In the genomic region with DNA sequence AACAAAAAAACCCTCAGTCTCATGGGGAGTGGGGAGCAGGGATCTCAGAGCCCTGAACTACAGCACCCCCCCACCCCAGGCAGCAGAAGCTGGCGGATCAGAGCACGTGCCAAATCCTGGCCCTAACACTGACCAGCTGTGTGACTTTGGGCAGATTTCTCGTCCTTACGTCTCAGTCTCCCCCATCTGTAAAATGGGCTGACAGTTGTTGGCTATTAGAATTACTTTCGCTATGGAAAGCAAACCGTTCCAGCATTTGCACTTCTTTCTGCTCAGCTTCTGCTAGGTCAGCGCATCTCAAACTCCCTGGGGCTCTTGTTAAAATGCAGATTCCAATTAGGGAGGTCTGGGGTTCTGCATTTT, we compare ENCODE assay signal across 20 cellular contexts. TPM values are rescaled to one million over a fixed set of nuclear protein-coding genes. Genes with fewer than 3 reads are reported as not detected.
DNase-seq lines count a peak whose midpoint lies in the region; ATAC-seq, FAIRE-seq and TF ChIP-seq lines count a peak whose summit lies in the region.
"Had no signal": no experiment of that assay in that cellular context is flagged by ENCODE, and none has a peak within 500 bp of the region (broad histone marks: within the 10 kb centered on the region; RNA-seq: fewer than 3 reads in every experiment).

No MANE protein-coding gene starts in this region.

- H3K27ac Mint-ChIP-seq in CD4-positive, alpha-beta T cell = no peak overlapping the region
- H3K27ac Mint-ChIP-seq: activated T-cell treated with anti-CD3 and anti-CD28 coated beads, Interleukin-2, amount 50 U/mL, for 24 hours; CD8-positive, alpha-beta T cell had no signal

- TF ChIP-seq RAD21 in GM12878 (IDR thresholded peaks at IDR 0.05; ENCODE audit: insufficient read depth, low read depth, low read length) = no peak

- peaks cover 88% of the 10 kb centered on the region for H3K79me2 ChIP-seq in GM12878 (ENCODE audit: control insufficient read depth, insufficient read depth, low read length)

- CTCF ChIA-PET in CD4-positive, alpha-beta T cell (lab: Charles Lee) = no interaction called here
- CTCF ChIA-PET in GM12878 (lab: Yijun Ruan, JAX) = interaction anchor here (0.6 to 4.7 kb wide), 20 partner anchors 8 to 98 kb away, joined by 3 to 80 read pairs (median 19); a partner anchor contains a TSS

- H3K27ac ChIP-seq in CD4-positive, alpha-beta T cell (ENCODE audit: low read depth, low read length) = no peak overlapping the region
- H3K27ac ChIP-seq in GM12878 (ENCODE audit: control insufficient read depth, insufficient read depth) = peak overlapping the region; percentile 97
- H3K27ac ChIP-seq in ascending aorta = no peak overlapping the region
- H3K27ac ChIP-seq: cardiac muscle cell, SJSA1, upper lobe of left lung had no signal

- BruUV-seq in GM12878 (replicated peaks; lab: Mats Ljungman, UMichigan) = TSS peak; percentile 92

- H3K9ac ChIP-seq in GM12878 (ENCODE audit: control insufficient read depth, insufficient read depth, low read length) = peak overlapping the region; percentile 77

- SMC1A ChIA-PET in GM12878 (lab: Charles Lee; ENCODE audit: uncharacterized antibody, unreplicated experiment) = interaction anchor here (0.8 to 5.3 kb wide), 19 partner anchors 10 to 240 kb away, joined by 3 to 106 read pairs (median 11); a partner anchor contains a TSS

- DNase-seq in CD4-positive, alpha-beta T cell = no peak
- DNase-seq in GM12878 (ENCODE audit: low read depth, low spot score) = no peak
- DNase-seq in H7 = no peak
- no peak for DNase-seq in retina
- no peak for DNase-seq in ascending aorta (ENCODE audit: low spot score in 2 of 2)
- no peak for DNase-seq in HuH-7.5 (ENCODE audit: low spot score)
- DNase-seq: activated CD4-positive, alpha-beta T cell treated with anti-CD3 and anti-CD28 coated beads, Interleukin-2, amount 50 U/mL, for 1 hour; activated T-cell treated with anti-CD3 and anti-CD28 coated beads, Interleukin-2, amount 50 U/mL, for 24 hours; CD8-positive, alpha-beta T cell; NCI-H2029; NCI-H510A; stimulated activated CD4-positive, alpha-beta T cell treated with anti-CD3 and anti-CD28 coated beads, Interleukin-12 subunit alpha, Interleukin-12 subunit beta, amount 100 ng/mL, for 4 hours; stimulated activated naive CD8-positive, alpha-beta T cell treated with anti-CD3 and anti-CD28 coated beads, Interleukin-15, Interleukin-2, amounts not matched to agents 100 U/mL and 50 U/mL, for 24 hours; upper lobe of left lung had no signal

- H3K36me3 ChIP-seq in GM12878 (ENCODE audit: control insufficient read depth in 2 of 2, insufficient read depth in 2 of 2, low read length in 1 of 2) (peaks cover 7 to 17% of the 10 kb centered on the region in 2 experiments), H7 (replicated peaks; ENCODE audit: control insufficient read depth, insufficient read depth, low read length) (no peaks in the 10 kb centered on the region; the same call in none of the 2 replicates), ascending aorta (no peaks in the 10 kb centered on the region)
- H3K36me3 ChIP-seq: cardiac muscle cell, SJSA1, upper lobe of left lung had no signal

- no peaks in the 10 kb centered on the region for H3K27me3 ChIP-seq in CD4-positive, alpha-beta T cell (ENCODE audit: control insufficient read depth, insufficient read depth, low read length)
- no peaks in the 10 kb centered on the region for H3K27me3 ChIP-seq in GM12878 (replicated peaks in 1 of 2; ENCODE audit: control insufficient read depth in 2 of 2, insufficient read depth in 2 of 2, low read length in 1 of 2)
- H3K27me3 ChIP-seq in H7 (ENCODE audit: control insufficient read depth, insufficient read depth, low read length) = no peaks in the 10 kb centered on the region
- no peaks in the 10 kb centered on the region for H3K27me3 ChIP-seq in ascending aorta
- H3K27me3 ChIP-seq: cardiac muscle cell, SJSA1, upper lobe of left lung had no signal

- no peaks in the 10 kb centered on the region for H3K27me3 Mint-ChIP-seq in CD4-positive, alpha-beta T cell

- intact Hi-C loops in CD4-positive, alpha-beta T cell (cut with DNase I, micrococcal nuclease) = no loop called here
- intact Hi-C loops in GM12878 (cut with micrococcal nuclease; ENCODE audit: unreplicated experiment) (loop anchor here (1.0 to 2.0 kb wide), 3 partner anchors 10 to 78 kb away; no protein-coding TSS in a partner anchor), ascending aorta (cut with DNase I) (no loop called here)

- TF ChIP-seq CTCF in CD4-positive, alpha-beta T cell (IDR thresholded peaks at IDR 0.05) = no peak
- no peak for TF ChIP-seq CTCF in GM12878 (IDR thresholded peaks at IDR 0.05 in 2 of 3, conservative IDR thresholded peaks at IDR 0.05 in 1 of 3; ENCODE audit: control insufficient read depth in 2 of 3, extremely low read depth in 1 of 3, insufficient read depth in 1 of 3, low read depth in 3 of 3, low read length in 3 of 3)
- TF ChIP-seq CTCF in ascending aorta (IDR thresholded peaks at IDR 0.05) = no peak

- POLR2A ChIA-PET in CD4-positive, alpha-beta T cell (lab: Charles Lee) = no interaction called here
- POLR2A ChIA-PET in GM12878 (lab: Charles Lee) = interaction anchor here (0.7 to 8.0 kb wide), 14 partner anchors 8 to 170 kb away, joined by 3 to 134 read pairs (median 13); a partner anchor contains a TSS

- no peak for TF ChIP-seq EP300 in GM12878 (IDR thresholded peaks at IDR 0.05; ENCODE audit: borderline replicate concordance in 1 of 2, control insufficient read depth in 1 of 2, low read depth in 2 of 2, low read length in 2 of 2)

- ATAC-seq in CD4-positive, alpha-beta T cell (ENCODE audit: poor library complexity) = no peak
- peak; percentile 10 for ATAC-seq in GM21360 (IDR thresholded peaks at IDR 0.05; ENCODE audit: unreplicated experiment)
- ATAC-seq in HG03520 (IDR thresholded peaks at IDR 0.05; ENCODE audit: unreplicated experiment) = peak; percentile 13
- peak; percentile 60 for ATAC-seq in GM12878
- ATAC-seq: CD8-positive, alpha-beta T cell had no signal

- H3K4me1 ChIP-seq in GM12878 (ENCODE audit: control insufficient read depth, insufficient read depth, low read length) (peaks cover 72% of the 10 kb centered on the region), ascending aorta (no peaks in the 10 kb centered on the region)

- H3K4me3 ChIP-seq in GM12878 (peak overlapping the region; percentile 52), H7 (ENCODE audit: insufficient read depth, low read depth, low read length) (no peak overlapping the region), ascending aorta (no peak overlapping the region)
- H3K4me3 ChIP-seq: cardiac muscle cell, SJSA1, upper lobe of left lung had no signal

- 0% methylated on average over 7 of the region's 7 CpGs for WGBS in GM12878 (ENCODE audit: insufficient coverage, insufficient replicate concordance, low lambda C conversion rate, missing lambda C conversion rate)

- TF ChIP-seq POLR2A in GM12878 (IDR thresholded peaks at IDR 0.05; ENCODE audit: low read depth, low read length) = no peak

- peaks cover 6% of the 10 kb centered on the region for H3K36me3 Mint-ChIP-seq in CD4-positive, alpha-beta T cell (ENCODE audit: low read depth)
- H3K36me3 Mint-ChIP-seq: CD8-positive, alpha-beta T cell had no signal

- peak overlapping the region; percentile 20 for H3K4me3 Mint-ChIP-seq in CD4-positive, alpha-beta T cell
- H3K4me3 Mint-ChIP-seq: activated T-cell treated with anti-CD3 and anti-CD28 coated beads, Interleukin-2, amount 50 U/mL, for 24 hours; CD8-positive, alpha-beta T cell; endodermal cell; neural crest cell had no signal

- RAD21 ChIA-PET in GM12878 (lab: Charles Lee; ENCODE audit: unreplicated experiment) = interaction anchor here (0.8 to 4.0 kb wide), 21 partner anchors 10 to 170 kb away, joined by 3 to 120 read pairs (median 9); a partner anchor contains a TSS

- peaks cover 9% of the 10 kb centered on the region for H3K9me3 Mint-ChIP-seq in CD4-positive, alpha-beta T cell

- FAIRE-seq in GM12878 (lab: Jason Lieb, UNC) = no peak

- H4K20me1 ChIP-seq in GM12878 (ENCODE audit: control insufficient read depth, insufficient read depth) = no peaks in the 10 kb centered on the region

- no peak overlapping the region; the same call in 1 of the 2 replicates for H2AFZ ChIP-seq in GM12878 (ENCODE audit: control insufficient read depth, low read depth, low read length)

- in situ Hi-C loops in GM12878 (cut with MboI) = no loop called here

- peaks cover 9% of the 10 kb centered on the region for H3K9me3 ChIP-seq in CD4-positive, alpha-beta T cell (ENCODE audit: control insufficient read depth, low read length)
- H3K9me3 ChIP-seq in GM12878 (replicated peaks; ENCODE audit: control insufficient read depth, insufficient read depth, low read length) (peaks cover 9% of the 10 kb centered on the region; the same call in 2 of the 3 replicates), ascending aorta (no peaks in the 10 kb centered on the region)
- H3K9me3 ChIP-seq: SJSA1 had no signal

- peaks cover 25% of the 10 kb centered on the region for H3K4me1 Mint-ChIP-seq in CD4-positive, alpha-beta T cell (ENCODE audit: low read depth)

- peak overlapping the region; percentile 95 for H3K4me2 ChIP-seq in GM12878 (ENCODE audit: control insufficient read depth, insufficient read depth)

RNA-seq across cellular contexts. Expression of a gene that starts 15.5 kb away (rescaled TPM):
- under 1 TPM in 1 of 2 experiments, not detected in 1; 0.14 TPM for total RNA-seq in CD4-positive, alpha-beta T cell
- total RNA-seq in GM12878 (2013; cell fraction: nucleolus; rRNA removed) = 152 and 169 TPM in 2 replicates
- total RNA-seq in GM12878 (2014; rRNA removed) (59.6 and 71.1 TPM in 2 replicates), GM12878 (2014; rRNA removed; fragmentation: Illumina TruSeq; extraction: Trizol) (32.8 and 40.6 TPM in 2 replicates), GM12878 (2021) (114 and 115 TPM in 2 replicates), ascending aorta (22.8 TPM)
- 15.7 TPM for polyA plus RNA-seq in GM12878 (2011; ENCODE audit: low read depth)
- polyA plus RNA-seq in GM12878 (2011; rRNA removed) (18.2 and 40.5 TPM in 2 replicates), GM12878 (2014; fragmentation: Illumina TruSeq; extraction: Trizol) (12.4 and 49.6 TPM in 2 replicates), GM12878 (2014; fragmentation: Nextera tagmentation; extraction: Ambion mirVana) (10 to 100 TPM in 1 of 2 experiments, 1 to 10 TPM in 1; 9.8 to 32.0 TPM), GM12878 (2014; rRNA removed) (68.0 and 85.0 TPM in 2 replicates), GM12878 (2016; fragmentation: Nextera tagmentation; extraction: Ambion mirVana) (10 to 100 TPM; 69.7 to 71.9 TPM)
- 58.2 and 63.2 TPM in 2 replicates for polyA plus RNA-seq in GM12878 (2011; cell fraction: cytosol; rRNA removed)
- polyA plus RNA-seq in GM12878 (2011; cell fraction: nucleus; rRNA removed) = 60.0 and 69.8 TPM in 2 replicates
- 37.2 and 56.8 TPM in 2 replicates for polyA plus RNA-seq in GM12878 (2012)
- polyA minus RNA-seq in GM12878 (2011; rRNA and poly(A)+ RNA removed) = 33.1 and 63.8 TPM in 2 replicates
- polyA minus RNA-seq in GM12878 (2011; cell fraction: cytosol; rRNA and poly(A)+ RNA removed) = 32.3 and 32.7 TPM in 2 replicates
- polyA minus RNA-seq in GM12878 (2011; cell fraction: nucleus; rRNA and poly(A)+ RNA removed) = 25.4 and 41.4 TPM in 2 replicates
- total RNA-seq in H7 (2014; rRNA removed; shearing (Covaris generic)) = 14.6 and 16.0 TPM in 2 replicates
- total RNA-seq: CD8-positive, alpha-beta T cell; neural crest cell; SJSA1 had no signal
- polyA plus RNA-seq: cardiac muscle cell had no signal

RNA-seq across cellular contexts. Expression of a gene that starts 59.3 kb away (rescaled TPM):
- 10 to 100 TPM; 21.8 to 23.1 TPM for total RNA-seq in CD4-positive, alpha-beta T cell
- 69.0 and 77.4 TPM in 2 replicates for total RNA-seq in GM12878 (2013; cell fraction: nucleolus; rRNA removed)
- total RNA-seq in GM12878 (2014; rRNA removed) (68.8 and 71.3 TPM in 2 replicates), GM12878 (2014; rRNA removed; fragmentation: Illumina TruSeq; extraction: Trizol) (16.6 and 17.1 TPM in 2 replicates), GM12878 (2021) (56.2 and 57.2 TPM in 2 replicates), ascending aorta (51.5 TPM)
- polyA plus RNA-seq in GM12878 (2011; ENCODE audit: low read depth) = 12.2 TPM
- polyA plus RNA-seq in GM12878 (2011; rRNA removed) (8.8 and 21.5 TPM in 2 replicates), GM12878 (2014; fragmentation: Illumina TruSeq; extraction: Trizol) (5.4 and 11.6 TPM in 2 replicates), GM12878 (2014; fragmentation: Nextera tagmentation; extraction: Ambion mirVana) (1 to 10 TPM in 1 of 2 experiments, under 1 TPM in 1; 0.84 to 5.1 TPM), GM12878 (2014; rRNA removed) (65.2 and 70.6 TPM in 2 replicates), GM12878 (2016; fragmentation: Nextera tagmentation; extraction: Ambion mirVana) (10 to 100 TPM; 82.3 to 95.7 TPM)
- polyA plus RNA-seq in GM12878 (2011; cell fraction: cytosol; rRNA removed) = 30.0 and 54.7 TPM in 2 replicates
- polyA plus RNA-seq in GM12878 (2011; cell fraction: nucleus; rRNA removed) = 275 and 289 TPM in 2 replicates
- 37.9 and 40.1 TPM in 2 replicates for polyA plus RNA-seq in GM12878 (2012)
- polyA minus RNA-seq in GM12878 (2011; rRNA and poly(A)+ RNA removed) = 13.8 and 33.1 TPM in 2 replicates
- 16.1 and 21.0 TPM in 2 replicates for polyA minus RNA-seq in GM12878 (2011; cell fraction: cytosol; rRNA and poly(A)+ RNA removed)
- 22.2 and 38.7 TPM in 2 replicates for polyA minus RNA-seq in GM12878 (2011; cell fraction: nucleus; rRNA and poly(A)+ RNA removed)
- total RNA-seq in H7 (2014; rRNA removed; shearing (Covaris generic)) = 165 and 172 TPM in 2 replicates

Comparison
In these comparisons a context has a peak if more than half of its experiments do, and no peak if none do; other contexts are left out.
1. RNA of a gene that starts 15.5 kb away (total RNA-seq): 32.8 to 169 TPM in GM12878, 22.8 TPM in ascending aorta (single experiment) and 14.6 to 16.0 TPM in H7; 0.14 TPM in CD4-positive, alpha-beta T cell; every median in the first group is over 10 times any median in the second.